In the genomic region with DNA sequence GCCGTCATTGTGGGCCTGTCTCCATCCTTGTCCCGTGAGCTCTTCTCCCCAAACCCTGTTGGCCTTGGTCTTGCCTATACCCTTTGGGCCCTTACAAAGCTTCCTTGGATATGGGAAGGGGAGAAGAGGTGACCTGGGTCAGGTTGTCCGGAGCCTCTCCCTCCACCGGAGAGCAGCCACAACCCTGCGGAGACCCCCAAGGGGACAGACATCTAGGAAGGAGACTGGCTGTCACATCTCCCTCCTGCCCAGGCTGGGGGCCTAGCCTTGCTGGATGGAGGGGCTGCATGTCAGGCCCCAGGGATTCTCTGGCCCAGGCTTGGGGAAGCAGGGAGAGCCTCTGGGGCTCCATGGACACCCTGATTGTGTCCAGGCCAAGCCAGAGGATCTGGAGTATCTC, we compare ENCODE assay signal across 18 cellular contexts. TPM values are rescaled to one million over a fixed set of nuclear protein-coding genes. Genes with fewer than 3 reads are reported as not detected.
DNase-seq lines count a peak whose midpoint lies in the region; ATAC-seq, FAIRE-seq and TF ChIP-seq lines count a peak whose summit lies in the region.
"Had no signal": no experiment of that assay in that cellular context is flagged by ENCODE, and none has a peak within 500 bp of the region (broad histone marks: within the 10 kb centered on the region; RNA-seq: fewer than 3 reads in every experiment).

No MANE protein-coding gene starts in this region.

- no peaks in the 10 kb centered on the region for H3K4me1 ChIP-seq in kidney (ENCODE audit: control insufficient read depth in 1 of 2, insufficient read depth in 1 of 2, low read depth in 1 of 2, low read length in 2 of 2)

- no peak overlapping the region for H3K4me3 Mint-ChIP-seq in activated T-cell treated with anti-CD3 and anti-CD28 coated beads, Interleukin-2, amount 50 U/mL, for 24 hours
- no peak overlapping the region for H3K4me3 Mint-ChIP-seq in activated T-helper 1 cell treated with anti-CD3 and anti-CD28 coated beads, Interleukin-12 subunit alpha, Interleukin-12 subunit beta, Interleukin-2, Interleukin-4 antibody, amounts not matched to agents 30 ng/mL and 10 ng/mL and 1 ng/mL, durations not matched to agents 14 hours and 24 hours and 36 hours
- H3K4me3 Mint-ChIP-seq in stimulated activated naive B cell treated with anti-CD40 and anti-IgM and Interleukin-4, amounts not matched to agents 10 μg/mL and 1 μg/mL and 100 μg/mL, for 72 hours, result no peak overlapping the region
- H3K4me3 Mint-ChIP-seq: CD4-positive, alpha-beta T cell; GM23338 had no signal

- no peak overlapping the region for H3K9ac ChIP-seq in kidney (ENCODE audit: low read length in 2 of 2)

- no peak overlapping the region for H3K27ac ChIP-seq in kidney (ENCODE audit: low read depth in 2 of 2, low read length in 2 of 2)

- no peaks in the 10 kb centered on the region for H3K9me3 ChIP-seq in kidney (ENCODE audit: control insufficient read depth in 1 of 2, low read length in 2 of 2)
- H3K9me3 ChIP-seq: BLaER1 treated with 17β-estradiol and CSF1 and Interleukin-3, amounts not matched to agents 10 nM and 100 nM had no signal

- H3K27ac Mint-ChIP-seq in activated T-cell treated with anti-CD3 and anti-CD28 coated beads, Interleukin-2, amount 50 U/mL, for 24 hours, result peak overlapping the region; percentile 57
- H3K27ac Mint-ChIP-seq in activated T-helper 1 cell treated with anti-CD3 and anti-CD28 coated beads, Interleukin-12 subunit alpha, Interleukin-12 subunit beta, Interleukin-2, Interleukin-4 antibody, amounts not matched to agents 30 ng/mL and 10 ng/mL and 1 ng/mL, durations not matched to agents 14 hours and 24 hours and 36 hours, result peak overlapping the region; percentile 48
- peak overlapping the region; percentile 39 for H3K27ac Mint-ChIP-seq in stimulated activated naive B cell treated with anti-CD40 and anti-IgM and Interleukin-4, amounts not matched to agents 10 μg/mL and 1 μg/mL and 100 μg/mL, for 72 hours
- H3K27ac Mint-ChIP-seq: GM23338 had no signal

- H3K9me3 Mint-ChIP-seq in activated T-cell treated with anti-CD3 and anti-CD28 coated beads, Interleukin-2, amount 50 U/mL, for 24 hours, result no peaks in the 10 kb centered on the region
- H3K9me3 Mint-ChIP-seq in activated T-helper 1 cell treated with anti-CD3 and anti-CD28 coated beads, Interleukin-12 subunit alpha, Interleukin-12 subunit beta, Interleukin-2, Interleukin-4 antibody, amounts not matched to agents 30 ng/mL and 10 ng/mL and 1 ng/mL, durations not matched to agents 14 hours and 24 hours and 36 hours, result no peaks in the 10 kb centered on the region
- H3K9me3 Mint-ChIP-seq in stimulated activated naive B cell treated with anti-CD40 and anti-IgM and Interleukin-4, amounts not matched to agents 10 μg/mL and 1 μg/mL and 100 μg/mL, for 72 hours, result no peaks in the 10 kb centered on the region
- H3K9me3 Mint-ChIP-seq: CD4-positive, alpha-beta T cell had no signal

- DNase-seq in activated T-cell treated with anti-CD3 and anti-CD28 coated beads, Interleukin-2, amount 50 U/mL, for 24 hours, result peak; percentile 24
- DNase-seq in activated T-cell treated with anti-CD3 and anti-CD28 coated beads, Interleukin-2, amount 50 U/mL, for 1 hour, result no peak
- DNase-seq in activated T-helper 1 cell treated with anti-CD3 and anti-CD28 coated beads, Interleukin-12 subunit alpha, Interleukin-12 subunit beta, Interleukin-2, Interleukin-4 antibody, amounts not matched to agents 30 ng/mL and 10 ng/mL and 1 ng/mL, durations not matched to agents 14 hours and 24 hours and 36 hours (ENCODE audit: low spot score), result no peak
- peak; percentile 69 for DNase-seq in kidney
- no peak for DNase-seq in stimulated activated naive B cell treated with anti-CD40 and anti-IgM and Interleukin-4, amounts not matched to agents 10 μg/mL and 1 μg/mL and 100 μg/mL, for 72 hours
- no peak for DNase-seq in activated CD4-positive, alpha-beta T cell treated with anti-CD3 and anti-CD28 coated beads for 48 hours
- DNase-seq in D341Med (ENCODE audit: low spot score), result no peak
- DNase-seq: 8988T; AML-193; CD4-positive, alpha-beta T cell; DMS153; DMS79 treated with DMSO at 0.1 percent for 48 hours; EL had no signal

- H3K36me3 ChIP-seq in kidney (ENCODE audit: control insufficient read depth in 1 of 2, insufficient read depth in 2 of 2, low read length in 2 of 2), result peaks cover 13 to 26% of the 10 kb centered on the region in 2 donors

- no peak for ATAC-seq in stimulated activated naive B cell treated with anti-CD40 and anti-IgM and Interleukin-4, amounts not matched to agents 10 μg/mL and 1 μg/mL and 100 μg/mL, for 72 hours (replicated peaks)
- ATAC-seq: GM23338 had no signal

- no peak for FAIRE-seq in kidney (lab: Jason Lieb, UNC)
- FAIRE-seq: D721Med, G401.6, GM12891 had no signal

- H3K27me3 Mint-ChIP-seq in activated T-cell treated with anti-CD3 and anti-CD28 coated beads, Interleukin-2, amount 50 U/mL, for 24 hours, result no peaks in the 10 kb centered on the region
- H3K27me3 Mint-ChIP-seq in activated T-helper 1 cell treated with anti-CD3 and anti-CD28 coated beads, Interleukin-12 subunit alpha, Interleukin-12 subunit beta, Interleukin-2, Interleukin-4 antibody, amounts not matched to agents 30 ng/mL and 10 ng/mL and 1 ng/mL, durations not matched to agents 14 hours and 24 hours and 36 hours (ENCODE audit: insufficient read depth), result no peaks in the 10 kb centered on the region
- H3K27me3 Mint-ChIP-seq in stimulated activated naive B cell treated with anti-CD40 and anti-IgM and Interleukin-4, amounts not matched to agents 10 μg/mL and 1 μg/mL and 100 μg/mL, for 72 hours, result no peaks in the 10 kb centered on the region
- H3K27me3 Mint-ChIP-seq: CD4-positive, alpha-beta T cell had no signal

- peaks cover 57% of the 10 kb centered on the region for H3K36me3 Mint-ChIP-seq in activated T-cell treated with anti-CD3 and anti-CD28 coated beads, Interleukin-2, amount 50 U/mL, for 24 hours (ENCODE audit: low read depth)
- H3K36me3 Mint-ChIP-seq in activated T-helper 1 cell treated with anti-CD3 and anti-CD28 coated beads, Interleukin-12 subunit alpha, Interleukin-12 subunit beta, Interleukin-2, Interleukin-4 antibody, amounts not matched to agents 30 ng/mL and 10 ng/mL and 1 ng/mL, durations not matched to agents 14 hours and 24 hours and 36 hours (ENCODE audit: low read depth), result peaks cover 27% of the 10 kb centered on the region
- H3K36me3 Mint-ChIP-seq in stimulated activated naive B cell treated with anti-CD40 and anti-IgM and Interleukin-4, amounts not matched to agents 10 μg/mL and 1 μg/mL and 100 μg/mL, for 72 hours, result peaks cover 35 to 53% of the 10 kb centered on the region in 2 donors

- H3K4me1 Mint-ChIP-seq in activated T-cell treated with anti-CD3 and anti-CD28 coated beads, Interleukin-2, amount 50 U/mL, for 24 hours (ENCODE audit: low read depth), result peaks cover 3% of the 10 kb centered on the region
- peaks cover 2% of the 10 kb centered on the region for H3K4me1 Mint-ChIP-seq in activated T-helper 1 cell treated with anti-CD3 and anti-CD28 coated beads, Interleukin-12 subunit alpha, Interleukin-12 subunit beta, Interleukin-2, Interleukin-4 antibody, amounts not matched to agents 30 ng/mL and 10 ng/mL and 1 ng/mL, durations not matched to agents 14 hours and 24 hours and 36 hours (ENCODE audit: low read depth)
- H3K4me1 Mint-ChIP-seq in stimulated activated naive B cell treated with anti-CD40 and anti-IgM and Interleukin-4, amounts not matched to agents 10 μg/mL and 1 μg/mL and 100 μg/mL, for 72 hours, result peaks cover 19 to 35% of the 10 kb centered on the region in 2 donors

- no peak for TF ChIP-seq CTCF in kidney (IDR thresholded peaks at IDR 0.05; ENCODE audit: borderline replicate concordance, extremely low read depth, insufficient read depth)

- intact Hi-C loops in activated T-helper 1 cell treated with anti-CD3 and anti-CD28 coated beads, Interleukin-12 subunit alpha, Interleukin-12 subunit beta, Interleukin-2, Interleukin-4 antibody, amounts not matched to agents 30 ng/mL and 10 ng/mL and 1 ng/mL, durations not matched to agents 14 hours and 24 hours and 36 hours (cut with micrococcal nuclease), result no loop called here
- intact Hi-C loops in kidney (cut with DNase I), result no loop called here

- H3K4me3 ChIP-seq in kidney (ENCODE audit: low read length in 2 of 2), result no peak overlapping the region
- H3K4me3 ChIP-seq: BLaER1 treated with 17β-estradiol and CSF1 and Interleukin-3, amounts not matched to agents 10 nM and 100 nM; GM23338 had no signal

RNA-seq across cellular contexts. Expression of gene NACAD, which starts 11.8 kb away (rescaled TPM):
- 0.05 TPM in 1 of 2 replicates, not detected in the other for total RNA-seq in activated T-helper 1 cell treated with anti-CD3 and anti-CD28 coated beads, Interleukin-12 subunit alpha, Interleukin-12 subunit beta, Interleukin-2, Interleukin-4 antibody, amounts not matched to agents 30 ng/mL and 10 ng/mL and 1 ng/mL, durations not matched to agents 14 hours and 24 hours and 36 hours
- 4.2 TPM for total RNA-seq in kidney
- polyA plus RNA-seq in kidney (ENCODE audit: insufficient read depth, low read depth, low replicate concordance), result 5.0 TPM

RNA-seq across cellular contexts. Expression of gene TBRG4, which starts 34.6 kb away (rescaled TPM):
- total RNA-seq in activated T-helper 1 cell treated with anti-CD3 and anti-CD28 coated beads, Interleukin-12 subunit alpha, Interleukin-12 subunit beta, Interleukin-2, Interleukin-4 antibody, amounts not matched to agents 30 ng/mL and 10 ng/mL and 1 ng/mL, durations not matched to agents 14 hours and 24 hours and 36 hours, result 176 and 195 TPM in 2 replicates
- 67.8 TPM for total RNA-seq in kidney
- 45.7 TPM for polyA plus RNA-seq in kidney (ENCODE audit: insufficient read depth, low read depth, low replicate concordance)

Comparison
In these comparisons a context has a peak if more than half of its experiments do, and no peak if none do; other contexts are left out.
1. DNase-seq: peak in activated T-cell treated with anti-CD3 and anti-CD28 coated beads, Interleukin-2, amount 50 U/mL, for 24 hours (single experiment) and kidney (single experiment); none in activated T-cell treated with anti-CD3 and anti-CD28 coated beads, Interleukin-2, amount 50 U/mL, for 1 hour (single experiment), activated T-helper 1 cell treated with anti-CD3 and anti-CD28 coated beads, Interleukin-12 subunit alpha, Interleukin-12 subunit beta, Interleukin-2, Interleukin-4 antibody, amounts not matched to agents 30 ng/mL and 10 ng/mL and 1 ng/mL, durations not matched to agents 14 hours and 24 hours and 36 hours (single experiment), stimulated activated naive B cell treated with anti-CD40 and anti-IgM and Interleukin-4, amounts not matched to agents 10 μg/mL and 1 μg/mL and 100 μg/mL, for 72 hours (single experiment), activated CD4-positive, alpha-beta T cell treated with anti-CD3 and anti-CD28 coated beads for 48 hours (single experiment) and D341Med (single experiment).
2. Peak in every context shown above with its lines, with median percentiles within 50 percentile points of each other: H3K27ac Mint-ChIP-seq.